ENCODE assay signal across 8 cellular contexts in the genomic region with DNA sequence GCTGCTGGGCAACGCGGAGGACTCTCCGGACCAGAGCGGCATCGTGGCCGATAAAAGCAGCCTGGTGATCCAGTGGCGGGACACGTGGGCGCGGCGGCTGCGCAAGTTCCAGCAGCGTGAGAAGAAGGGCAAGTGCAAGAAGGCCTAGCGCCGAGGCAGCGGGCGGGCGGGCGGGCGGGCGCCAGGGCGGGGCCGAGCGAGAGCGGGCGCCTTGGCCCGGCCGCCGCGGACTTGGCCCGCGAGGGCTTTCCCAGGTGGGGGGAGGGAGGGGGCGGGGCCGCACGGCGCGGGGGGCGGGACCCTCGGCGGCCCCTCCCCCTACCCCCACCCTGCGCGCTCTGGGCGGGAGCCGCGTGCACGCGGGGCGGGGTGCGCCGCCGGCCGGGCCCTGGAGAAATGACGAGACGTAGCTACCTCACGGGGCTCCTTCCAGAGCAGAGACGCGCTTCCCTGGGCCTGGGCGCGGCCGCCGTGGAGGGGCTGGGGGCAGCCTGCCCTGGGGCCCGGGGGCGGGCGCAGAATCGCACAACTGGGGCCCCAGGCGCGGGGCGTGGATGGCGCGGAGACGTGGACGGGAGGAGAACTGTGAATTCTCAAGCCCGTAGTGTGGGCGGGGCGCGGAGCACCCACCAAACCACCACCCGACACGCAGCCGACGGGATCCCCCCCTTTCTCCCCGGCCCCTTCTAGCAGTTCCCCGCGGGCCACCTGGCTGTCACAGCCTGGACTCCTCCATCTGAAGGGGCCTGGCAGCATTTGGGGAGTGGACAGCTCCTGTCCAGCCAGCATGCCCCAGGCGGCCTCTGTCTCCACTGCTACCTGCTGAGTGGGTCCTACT.
A peak's percentile ranks its signal among the peaks of the same experiment; 100 is the strongest.
DNase-seq lines count a peak whose midpoint lies in the region; ATAC-seq, FAIRE-seq and TF ChIP-seq lines count a peak whose summit lies in the region.

No MANE protein-coding gene starts in this region.

- TF ChIP-seq CTCF in HFF-Myc (IDR thresholded peaks at IDR 0.05; ENCODE audit: low read depth, low read length, missing control alignments) (no peak), RWPE1 (conservative IDR thresholded peaks at IDR 0.05; ENCODE audit: low read depth) (no peak), suprapubic skin (IDR thresholded peaks at IDR 0.05) (no peak)

- H3K27ac Mint-ChIP-seq in CD4-positive, alpha-beta memory T cell, result peak overlapping the region in 6 of 7 donors; percentile 42 to 79 (median 65)
- no peak overlapping the region for H3K27ac Mint-ChIP-seq in activated naive CD4-positive, alpha-beta T cell treated with anti-CD3 and anti-CD28 coated beads for 36 hours

- H3K9me3 Mint-ChIP-seq in CD4-positive, alpha-beta memory T cell, result peaks cover 0 to 1% (median 0%) of the 10 kb centered on the region in 8 donors
- no peaks in the 10 kb centered on the region for H3K9me3 Mint-ChIP-seq in activated naive CD4-positive, alpha-beta T cell treated with anti-CD3 and anti-CD28 coated beads for 36 hours

- H3K4me3 Mint-ChIP-seq in CD4-positive, alpha-beta memory T cell, result peak overlapping the region; percentile 76 to 88 (median 83)
- H3K4me3 Mint-ChIP-seq in activated naive CD4-positive, alpha-beta T cell treated with anti-CD3 and anti-CD28 coated beads for 36 hours, result peak overlapping the region; percentile 74

- H3K36me3 Mint-ChIP-seq in CD4-positive, alpha-beta memory T cell, result no peaks in the 10 kb centered on the region
- no peaks in the 10 kb centered on the region for H3K36me3 Mint-ChIP-seq in activated naive CD4-positive, alpha-beta T cell treated with anti-CD3 and anti-CD28 coated beads for 36 hours (ENCODE audit: low read depth)

- DNase-seq in CD4-positive, alpha-beta memory T cell, result peak; percentile 74 to 80 (median 78)
- DNase-seq in HFF-Myc (ENCODE audit: extremely low read depth, low read depth) (no peak), RWPE1 (ENCODE audit: low spot score) (peak; percentile 82), frontal cortex (ENCODE audit: low spot score in 2 of 2) (peak; percentile 95 to 98), nucleus accumbens (lab: John Stamatoyannopoulos, UW) (peak in 45 of 56 donors; percentile 13 to 90 (median 62)), suprapubic skin (ENCODE audit: low spot score in 2 of 2) (peak; percentile 91 to 93)
- peak; percentile 67 for DNase-seq in activated naive CD4-positive, alpha-beta T cell treated with anti-CD3 and anti-CD28 coated beads for 36 hours

- H3K27me3 Mint-ChIP-seq in CD4-positive, alpha-beta memory T cell, result peaks cover 0 to 2% of the 10 kb centered on the region in 2 donors
- no peaks in the 10 kb centered on the region for H3K27me3 Mint-ChIP-seq in activated naive CD4-positive, alpha-beta T cell treated with anti-CD3 and anti-CD28 coated beads for 36 hours (ENCODE audit: low read depth)

- H3K4me1 Mint-ChIP-seq in CD4-positive, alpha-beta memory T cell, result peaks cover 2 to 26% (median 14%) of the 10 kb centered on the region in 4 donors
- peaks cover 10% of the 10 kb centered on the region for H3K4me1 Mint-ChIP-seq in activated naive CD4-positive, alpha-beta T cell treated with anti-CD3 and anti-CD28 coated beads for 36 hours (ENCODE audit: low read depth)

- intact Hi-C loops in CD4-positive, alpha-beta memory T cell (cut with micrococcal nuclease), result no loop called here
- intact Hi-C loops in activated naive CD4-positive, alpha-beta T cell treated with anti-CD3 and anti-CD28 coated beads for 36 hours (cut with micrococcal nuclease), result loop anchor here (1.0 kb wide), 2 partner anchors 33 to 49 kb away; no protein-coding TSS in a partner anchor

- CTCF ChIA-PET in CD4-positive, alpha-beta memory T cell (lab: Charles Lee; ENCODE audit: partially characterized antibody), result no interaction called here
- CTCF ChIA-PET in RWPE1 (lab: Yijun Ruan, JAX), result no interaction called here
- CTCF ChIA-PET in activated naive CD4-positive, alpha-beta T cell treated with anti-CD3 and anti-CD28 coated beads for 36 hours (lab: Charles Lee), result no interaction called here

- FAIRE-seq in frontal cortex (lab: Jason Lieb, UNC), result no peak

- H3K27ac ChIP-seq in CD4-positive, alpha-beta memory T cell (ENCODE audit: low read depth, low read length), result peak overlapping the region; percentile 20
- H3K27ac ChIP-seq in RWPE1 (peak overlapping the region; percentile 18; the same call in 1 of the 2 replicates), suprapubic skin (peak overlapping the region; percentile 94)

- no peaks in the 10 kb centered on the region for H3K9me3 ChIP-seq in CD4-positive, alpha-beta memory T cell (ENCODE audit: control insufficient read depth in 1 of 2, low read length in 2 of 2)
- H3K9me3 ChIP-seq in suprapubic skin, result no peaks in the 10 kb centered on the region

- TF ChIP-seq EP300 in suprapubic skin (IDR thresholded peaks at IDR 0.05), result no peak

- peak overlapping the region in 1 of 2 donors; percentile 49 for H3K4me3 ChIP-seq in CD4-positive, alpha-beta memory T cell (ENCODE audit: low read length in 2 of 2)
- H3K4me3 ChIP-seq in HFF-Myc (replicated peaks; ENCODE audit: low read depth, low read length) (peak overlapping the region; percentile 38), suprapubic skin (peak overlapping the region; percentile 53)

- H3K36me3 ChIP-seq in CD4-positive, alpha-beta memory T cell (ENCODE audit: insufficient read depth, low read length), result no peaks in the 10 kb centered on the region
- H3K36me3 ChIP-seq in suprapubic skin, result no peaks in the 10 kb centered on the region

- no peaks in the 10 kb centered on the region for H3K27me3 ChIP-seq in CD4-positive, alpha-beta memory T cell (ENCODE audit: insufficient read depth, low read length)
- H3K27me3 ChIP-seq in suprapubic skin, result no peaks in the 10 kb centered on the region

- ATAC-seq in GM19324 (IDR thresholded peaks at IDR 0.05; ENCODE audit: low FRiP score, unreplicated experiment), result no peak

- peak in 1 of 2 donors; percentile 62 for TF ChIP-seq POLR2A in suprapubic skin (IDR thresholded peaks at IDR 0.05)

- POLR2A ChIA-PET in CD4-positive, alpha-beta memory T cell (lab: Charles Lee; ENCODE audit: partially characterized antibody), result no interaction called here
- POLR2A ChIA-PET in RWPE1 (lab: Yijun Ruan, JAX; ENCODE audit: low non-redundant PET), result no interaction called here

- H3K4me1 ChIP-seq in CD4-positive, alpha-beta memory T cell (ENCODE audit: insufficient read depth, low read length), result peaks cover 13% of the 10 kb centered on the region
- peaks cover 48% of the 10 kb centered on the region for H3K4me1 ChIP-seq in suprapubic skin

- WGBS in suprapubic skin, result 2% methylated on average over 38 of the region's 84 CpGs

Comparison
In these comparisons a context has a peak if more than half of its experiments do, and no peak if none do; other contexts are left out.
1. H3K27ac ChIP-seq: peak in every context shown above with its lines; median percentile 94 in suprapubic skin; 20 in CD4-positive, alpha-beta memory T cell; 18 in RWPE1.